Comparison of ENCODE assay signal across 1 cellular context in the genomic region with DNA sequence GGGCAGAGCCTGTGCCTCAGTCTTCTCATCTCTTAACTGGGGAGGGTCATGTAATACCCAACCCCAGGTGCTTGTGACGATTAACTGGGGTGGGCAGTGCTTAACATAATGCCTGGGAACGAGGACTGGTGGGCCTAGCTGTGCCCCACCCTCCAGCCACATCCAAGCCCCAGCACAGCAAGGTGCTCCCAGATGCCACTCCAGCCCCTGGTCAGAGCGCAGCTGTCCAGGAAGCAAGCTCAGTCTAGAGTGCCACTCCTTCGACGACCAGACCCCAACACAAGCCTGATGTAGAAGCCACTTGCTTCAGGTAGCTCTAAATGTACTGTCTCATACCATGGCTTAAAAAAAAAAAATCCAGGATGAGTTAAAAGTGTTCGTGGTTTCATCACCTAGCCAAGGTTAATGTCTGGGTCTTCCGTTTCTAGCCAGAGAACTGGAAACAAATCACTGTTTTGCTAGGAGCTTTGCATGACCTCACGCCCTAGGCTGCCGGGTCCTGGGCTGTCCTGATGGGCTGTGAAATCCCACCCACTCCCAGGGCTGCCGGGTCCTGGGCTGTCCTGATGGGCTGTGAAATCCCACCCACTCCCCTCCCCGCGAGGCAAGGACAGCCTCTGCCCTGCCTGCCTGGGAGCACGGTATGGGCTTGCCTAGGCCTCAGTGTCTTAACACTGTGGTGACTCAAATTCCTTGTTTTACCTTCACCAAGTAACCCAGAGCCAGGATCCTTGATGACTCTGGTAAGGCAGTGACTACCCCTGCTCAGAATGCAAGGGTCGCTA.
TF ChIP-seq lines count a peak whose summit lies in the region.

No MANE protein-coding gene starts in this region.

TF ChIP-seq in endothelial cell of umbilical vein, 7 proteins besides CTCF, POLR2A, EP300 and RAD21:
- TF ChIP-seq POLR2AphosphoS5 (IDR thresholded peaks at IDR 0.05; ENCODE audit: insufficient read depth, low read depth, low read length) (no peak), MYC (IDR thresholded peaks at IDR 0.05; ENCODE audit: low read depth, low read length) (no peak), FOS (IDR thresholded peaks at IDR 0.05; ENCODE audit: borderline replicate concordance, insufficient read depth, low read length) (no peak), JUN (IDR thresholded peaks at IDR 0.05; ENCODE audit: borderline replicate concordance, insufficient read depth, insufficient read length, low read depth) (no peak), EZH2 (IDR thresholded peaks at IDR 0.05; ENCODE audit: borderline replicate concordance, low read depth, low read length, severe bottlenecking) (no peak), GATA2 (IDR thresholded peaks at IDR 0.05; ENCODE audit: insufficient read depth, insufficient read length, low read depth, low read length) (no peak)
- TF ChIP-seq, protein P1, sequence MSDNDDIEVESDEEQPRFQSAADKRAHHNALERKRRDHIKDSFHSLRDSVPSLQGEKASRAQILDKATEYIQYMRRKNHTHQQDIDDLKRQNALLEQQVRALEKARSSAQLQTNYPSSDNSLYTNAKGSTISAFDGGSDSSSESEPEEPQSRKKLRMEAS (IDR thresholded peaks at IDR 0.05; ENCODE audit: insufficient read depth, insufficient read length): no peak
TF ChIP-seq in endothelial cell of umbilical vein: peak in this region for 0.
